9 cellular contexts compared by ENCODE assay signal in the genomic region with DNA sequence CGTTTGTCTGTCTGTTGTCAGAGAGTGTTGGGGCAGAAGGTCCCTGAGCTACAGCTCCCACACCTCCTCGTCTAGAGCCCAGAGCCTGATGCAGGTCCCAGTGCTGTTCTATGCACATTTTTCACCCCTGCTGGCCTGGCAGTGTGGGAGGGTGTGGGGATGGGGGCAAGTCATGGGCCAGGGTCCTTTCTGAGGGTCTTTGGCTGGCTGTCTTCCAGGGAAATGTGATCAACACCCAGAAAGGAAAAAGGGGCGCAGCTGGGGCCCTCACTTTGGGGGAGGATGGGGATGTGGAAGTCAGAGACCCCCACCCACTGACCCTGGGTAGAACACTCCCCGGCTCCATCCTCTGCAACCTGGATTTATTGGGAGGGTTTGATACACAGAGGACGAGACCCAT. TPM values are rescaled to one million over a fixed set of nuclear protein-coding genes. Genes with fewer than 3 reads are reported as not detected.
"Had no signal": no experiment of that assay in that cellular context is flagged by ENCODE, and none has a peak within 500 bp of the region (broad histone marks: within the 10 kb centered on the region; RNA-seq: fewer than 3 reads in every experiment).

No MANE protein-coding gene starts in this region.

- H3K4me3 Mint-ChIP-seq: HFFc6, IgD-negative memory B cell had no signal

- H3K4me1 Mint-ChIP-seq: IgD-negative memory B cell had no signal

- H3K27me3 Mint-ChIP-seq: IgD-negative memory B cell had no signal

- H3K27ac Mint-ChIP-seq: HFFc6, IgD-negative memory B cell had no signal

- DNase-seq: GM23248, GOT3, H7, HFFc6, KBM-7 had no signal

- H3K36me3 ChIP-seq: HAP-1 had no signal

- FAIRE-seq: HepG2 had no signal

- H3K4me3 ChIP-seq: GM23248, HAP-1 had no signal

RNA-seq across cellular contexts. Expression of a gene that starts 50.0 kb away (rescaled TPM):
- total RNA-seq: GM23248, H7, HepG2, HFFc6, HT1080 had no signal
- polyA plus RNA-seq: GM23248, HepG2, IgD-negative memory B cell had no signal
